ENCODE assay signal across 10 cellular contexts in the genomic region with DNA sequence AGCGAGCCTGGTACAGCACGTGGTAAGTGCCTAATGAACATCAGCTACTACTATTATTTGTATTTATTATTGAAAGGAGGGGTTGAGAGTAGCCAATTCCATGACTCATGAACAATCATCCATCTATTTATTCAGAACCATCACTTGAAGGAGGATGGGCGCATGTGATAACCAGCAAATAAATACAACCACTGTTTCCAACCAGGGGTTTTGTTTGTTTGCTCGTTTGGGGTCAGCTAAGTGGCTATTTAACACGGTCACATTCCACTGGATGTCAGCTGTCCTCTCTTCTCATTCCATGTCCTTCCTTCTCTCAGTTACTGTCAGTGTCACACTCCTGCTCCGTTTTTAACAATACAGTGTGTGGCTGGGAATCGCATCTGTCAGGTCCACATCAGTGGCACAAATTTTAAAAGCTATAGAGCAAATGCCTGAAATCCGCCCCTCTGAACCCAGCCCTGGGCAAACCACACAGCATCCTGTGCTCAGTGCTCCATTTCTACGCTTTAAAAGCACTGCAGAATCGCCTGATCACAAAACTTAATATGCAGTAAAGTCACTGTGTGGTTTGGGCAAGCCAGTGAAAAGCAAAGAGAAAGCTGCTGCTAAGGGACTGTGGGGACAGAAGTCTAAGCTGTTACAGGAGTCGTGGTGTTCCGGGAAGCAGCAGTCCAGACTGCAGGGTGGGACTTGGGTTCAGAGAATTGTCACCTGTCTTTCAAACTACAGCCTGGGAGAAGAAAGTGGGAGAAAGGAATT. TPM values are rescaled to one million over a fixed set of nuclear protein-coding genes. Genes with fewer than 3 reads are reported as not detected.
DNase-seq lines count a peak whose midpoint lies in the region; ATAC-seq, FAIRE-seq and TF ChIP-seq lines count a peak whose summit lies in the region.
"Had no signal": no experiment of that assay in that cellular context is flagged by ENCODE, and none has a peak within 500 bp of the region (broad histone marks: within the 10 kb centered on the region; RNA-seq: fewer than 3 reads in every experiment).

No MANE protein-coding gene starts in this region.

- peak overlapping the region; percentile 48 for H3K4me2 ChIP-seq in fibroblast of lung (ENCODE audit: extremely low read depth, insufficient read depth, low read length)

- no peak overlapping the region for H3K9ac ChIP-seq in fibroblast of lung (ENCODE audit: insufficient read depth, low read length)

- H2AFZ ChIP-seq in fibroblast of lung (ENCODE audit: low read length): no peak overlapping the region

- H3K79me2 ChIP-seq in fibroblast of lung (ENCODE audit: control insufficient read depth, insufficient read depth, low read length): peaks cover 55% of the 10 kb centered on the region

- H3K9me3 ChIP-seq in fibroblast of lung (ENCODE audit: control insufficient read depth, insufficient read depth, low read depth, low read length) (no peaks in the 10 kb centered on the region), small intestine (ENCODE audit: control insufficient read depth, low read depth) (no peaks in the 10 kb centered on the region)

- H3K4me3 ChIP-seq in fibroblast of lung (replicated peaks in 1 of 4; ENCODE audit: control extremely low read depth in 1 of 4, insufficient read depth in 1 of 4, low read depth in 3 of 4, low read length in 4 of 4) (no peak overlapping the region), small intestine (ENCODE audit: low read depth in 1 of 2, low read length in 2 of 2) (no peak overlapping the region), H7 (ENCODE audit: insufficient read depth, low read depth, low read length) (no peak overlapping the region)
- H3K4me3 ChIP-seq: lung had no signal

- 44 to 53% (median 51%) methylated on average over 12 of the region's 12 CpGs for WGBS in small intestine, 3 donors

- H3K27ac ChIP-seq in fibroblast of lung (ENCODE audit: insufficient read depth, low read length): peak overlapping the region; percentile 69
- H3K27ac ChIP-seq in small intestine (ENCODE audit: low read depth in 1 of 2, low read length in 1 of 2): peak overlapping the region; percentile 42 to 79

- no peaks in the 10 kb centered on the region for H3K9me3 Mint-ChIP-seq in T-cell

- POLR2A ChIA-PET in T-cell (lab: Charles Lee): interaction anchor here (0.6 to 1.7 kb wide), 6 partner anchors 12 to 65 kb away, joined by 3 to 10 read pairs (median 6); no protein-coding TSS in a partner anchor

- H3K36me3 ChIP-seq in fibroblast of lung (ENCODE audit: control insufficient read depth, insufficient read depth, low read length) (no peaks in the 10 kb centered on the region), small intestine (ENCODE audit: control insufficient read depth in 2 of 2, insufficient read depth in 2 of 2, low read length in 2 of 2) (no peaks in the 10 kb centered on the region), H7 (replicated peaks; ENCODE audit: control insufficient read depth, insufficient read depth, low read length) (no peaks in the 10 kb centered on the region; the same call in 1 of the 2 replicates)

- peaks cover 18% of the 10 kb centered on the region for H3K36me3 Mint-ChIP-seq in T-cell

- peak overlapping the region; percentile 72 to 82 (median 81) for H3K4me3 Mint-ChIP-seq in T-cell

- peak; percentile 37 for DNase-seq in NCI-H2171 treated with DMSO at 0.1 percent for 48 hours (lab: John Stamatoyannopoulos, UW)
- no peak for DNase-seq in NCI-H2171 (lab: John Stamatoyannopoulos, UW)
- DNase-seq in T-cell: peak in 10 of 34 experiments; percentile 30 to 52 (median 34)
- peak in 1 of 2 donors; percentile 20 for DNase-seq in fibroblast of lung (ENCODE audit: low read depth in 2 of 2)
- peak; percentile 60 for DNase-seq in small intestine
- no peak for DNase-seq in H7
- DNase-seq in NCI-H510A treated with DMSO at 0.1 percent for 48 hours (lab: John Stamatoyannopoulos, UW): no peak

- H3K27me3 Mint-ChIP-seq in T-cell: no peaks in the 10 kb centered on the region

- no peak for FAIRE-seq in small intestine (lab: Jason Lieb, UNC)
- FAIRE-seq: A204.1 had no signal

- peaks cover 53% of the 10 kb centered on the region for H3K4me1 ChIP-seq in fibroblast of lung (ENCODE audit: control insufficient read depth, extremely low read depth, insufficient read depth, low read length)
- peaks cover 19 to 48% of the 10 kb centered on the region in 2 donors for H3K4me1 ChIP-seq in small intestine (ENCODE audit: control insufficient read depth in 2 of 2, insufficient read depth in 1 of 2, low read depth in 1 of 2, low read length in 1 of 2)

- ATAC-seq in T-cell (replicated peaks in 1 of 4) (peak in 2 of 4 experiments; percentile 24 to 25), GM18498 (IDR thresholded peaks at IDR 0.05; ENCODE audit: unreplicated experiment) (no peak)

- H3K27me3 ChIP-seq in fibroblast of lung (ENCODE audit: control insufficient read depth, insufficient read depth, low read length) (no peaks in the 10 kb centered on the region), small intestine (ENCODE audit: control insufficient read depth in 2 of 2, insufficient read depth in 2 of 2, low read length in 2 of 2) (no peaks in the 10 kb centered on the region), H7 (ENCODE audit: control insufficient read depth, insufficient read depth, low read length) (no peaks in the 10 kb centered on the region)

- H4K20me1 ChIP-seq in fibroblast of lung (ENCODE audit: control insufficient read depth, extremely low read depth, insufficient read depth, low read length): no peaks in the 10 kb centered on the region

- peaks cover 94 to 98% (median 96%) of the 10 kb centered on the region in 3 donors for H3K4me1 Mint-ChIP-seq in T-cell

- no peak for TF ChIP-seq CTCF in fibroblast of lung (conservative IDR thresholded peaks at IDR 0.05 in 1 of 2, IDR thresholded peaks at IDR 0.05 in 1 of 2; ENCODE audit: low read depth in 1 of 2, low read length in 2 of 2)

- peak overlapping the region; percentile 88 to 92 for H3K27ac Mint-ChIP-seq in T-cell

- CTCF ChIA-PET in T-cell (lab: Charles Lee): interaction anchor here (0.5 to 4.0 kb wide), 13 partner anchors 12 to 146 kb away, joined by 3 to 19 read pairs (median 4); no protein-coding TSS in a partner anchor

RNA-seq across cellular contexts. Expression of gene RAPGEF1, which starts 8.5 kb away (rescaled TPM):
- 100 to 1,000 TPM in 4 of 5 donors, 10 to 100 TPM in 1; 97.9 to 167 (median 139) TPM for total RNA-seq in T-cell
- 27.5 and 42.8 TPM in 2 replicates for total RNA-seq in fibroblast of lung
- polyA plus RNA-seq in fibroblast of lung: 33.3 and 37.0 TPM in 2 replicates
- polyA plus RNA-seq in fibroblast of lung (2012): 33.7 and 34.4 TPM in 2 replicates
- 64.7 and 74.7 TPM in 2 replicates for polyA minus RNA-seq in fibroblast of lung (ENCODE audit: low replicate concordance)
- polyA plus RNA-seq in small intestine: 10 to 100 TPM; 15.4 to 24.6 (median 17.9) TPM
- 47.1 and 49.6 TPM in 2 replicates for total RNA-seq in H7 (2014; rRNA removed; shearing (Covaris generic))

Comparison
In these comparisons a context has a peak if more than half of its experiments do, and no peak if none do; other contexts are left out.
1. DNase-seq: peak in NCI-H2171 treated with DMSO at 0.1 percent for 48 hours (single experiment) and small intestine (single experiment); none in NCI-H2171 (single experiment), H7 (single experiment) and NCI-H510A treated with DMSO at 0.1 percent for 48 hours (single experiment).